In genomic region chr2:38603402-38604265, GRCh38 we compare ENCODE assay signal across 1 cellular context.
TF ChIP-seq lines count a peak whose summit lies in the region.

No MANE protein-coding gene starts in this region.

TF ChIP-seq in K562, 482 proteins besides CTCF, POLR2A, EP300 and RAD21 (continued from another document):
- TF ChIP-seq SRSF7 (optimal IDR thresholded peaks at IDR 0.05; ENCODE audit: low read depth, low read length), result no peak
- peak; percentile 87 for TF ChIP-seq DACH1 (IDR thresholded peaks at IDR 0.05; ENCODE audit: partially characterized antibody)
- TF ChIP-seq XRCC5 (IDR thresholded peaks at IDR 0.05; ENCODE audit: low read depth, low read length), result peak; percentile 41; the same call in 1 of the 2 replicates
- TF ChIP-seq SIN3B (IDR thresholded peaks at IDR 0.05; ENCODE audit: low read depth), result no peak
- TF ChIP-seq, protein P1, sequence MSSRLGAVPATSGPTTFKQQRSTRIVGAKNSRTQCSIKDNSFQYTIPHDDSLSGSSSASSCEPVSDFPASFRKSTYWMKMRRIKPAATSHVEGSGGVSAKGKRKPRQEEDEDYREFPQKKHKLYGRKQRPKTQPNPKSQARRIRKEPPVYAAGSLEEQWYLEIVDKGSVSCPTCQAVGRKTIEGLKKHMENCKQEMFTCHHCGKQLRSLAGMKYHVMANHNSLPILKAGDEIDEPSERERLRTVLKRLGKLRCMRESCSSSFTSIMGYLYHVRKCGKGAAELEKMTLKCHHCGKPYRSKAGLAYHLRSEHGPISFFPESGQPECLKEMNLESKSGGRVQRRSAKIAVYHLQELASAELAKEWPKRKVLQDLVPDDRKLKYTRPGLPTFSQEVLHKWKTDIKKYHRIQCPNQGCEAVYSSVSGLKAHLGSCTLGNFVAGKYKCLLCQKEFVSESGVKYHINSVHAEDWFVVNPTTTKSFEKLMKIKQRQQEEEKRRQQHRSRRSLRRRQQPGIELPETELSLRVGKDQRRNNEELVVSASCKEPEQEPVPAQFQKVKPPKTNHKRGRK (tag; IDR thresholded peaks at IDR 0.05), result no peak
- TF ChIP-seq MCM7 (IDR thresholded peaks at IDR 0.05), result no peak
- TF ChIP-seq RBM17 (IDR thresholded peaks at IDR 0.05; ENCODE audit: borderline replicate concordance, low read depth, low read length), result no peak
- TF ChIP-seq, protein P2, sequence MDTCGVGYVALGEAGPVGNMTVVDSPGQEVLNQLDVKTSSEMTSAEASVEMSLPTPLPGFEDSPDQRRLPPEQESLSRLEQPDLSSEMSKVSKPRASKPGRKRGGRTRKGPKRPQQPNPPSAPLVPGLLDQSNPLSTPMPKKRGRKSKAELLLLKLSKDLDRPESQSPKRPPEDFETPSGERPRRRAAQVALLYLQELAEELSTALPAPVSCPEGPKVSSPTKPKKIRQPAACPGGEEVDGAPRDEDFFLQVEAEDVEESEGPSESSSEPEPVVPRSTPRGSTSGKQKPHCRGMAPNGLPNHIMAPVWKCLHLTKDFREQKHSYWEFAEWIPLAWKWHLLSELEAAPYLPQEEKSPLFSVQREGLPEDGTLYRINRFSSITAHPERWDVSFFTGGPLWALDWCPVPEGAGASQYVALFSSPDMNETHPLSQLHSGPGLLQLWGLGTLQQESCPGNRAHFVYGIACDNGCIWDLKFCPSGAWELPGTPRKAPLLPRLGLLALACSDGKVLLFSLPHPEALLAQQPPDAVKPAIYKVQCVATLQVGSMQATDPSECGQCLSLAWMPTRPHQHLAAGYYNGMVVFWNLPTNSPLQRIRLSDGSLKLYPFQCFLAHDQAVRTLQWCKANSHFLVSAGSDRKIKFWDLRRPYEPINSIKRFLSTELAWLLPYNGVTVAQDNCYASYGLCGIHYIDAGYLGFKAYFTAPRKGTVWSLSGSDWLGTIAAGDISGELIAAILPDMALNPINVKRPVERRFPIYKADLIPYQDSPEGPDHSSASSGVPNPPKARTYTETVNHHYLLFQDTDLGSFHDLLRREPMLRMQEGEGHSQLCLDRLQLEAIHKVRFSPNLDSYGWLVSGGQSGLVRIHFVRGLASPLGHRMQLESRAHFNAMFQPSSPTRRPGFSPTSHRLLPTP (IDR thresholded peaks at IDR 0.05; ENCODE audit: borderline replicate concordance, extremely low read depth, insufficient read length), result peak; percentile 49
- TF ChIP-seq, protein P3, sequence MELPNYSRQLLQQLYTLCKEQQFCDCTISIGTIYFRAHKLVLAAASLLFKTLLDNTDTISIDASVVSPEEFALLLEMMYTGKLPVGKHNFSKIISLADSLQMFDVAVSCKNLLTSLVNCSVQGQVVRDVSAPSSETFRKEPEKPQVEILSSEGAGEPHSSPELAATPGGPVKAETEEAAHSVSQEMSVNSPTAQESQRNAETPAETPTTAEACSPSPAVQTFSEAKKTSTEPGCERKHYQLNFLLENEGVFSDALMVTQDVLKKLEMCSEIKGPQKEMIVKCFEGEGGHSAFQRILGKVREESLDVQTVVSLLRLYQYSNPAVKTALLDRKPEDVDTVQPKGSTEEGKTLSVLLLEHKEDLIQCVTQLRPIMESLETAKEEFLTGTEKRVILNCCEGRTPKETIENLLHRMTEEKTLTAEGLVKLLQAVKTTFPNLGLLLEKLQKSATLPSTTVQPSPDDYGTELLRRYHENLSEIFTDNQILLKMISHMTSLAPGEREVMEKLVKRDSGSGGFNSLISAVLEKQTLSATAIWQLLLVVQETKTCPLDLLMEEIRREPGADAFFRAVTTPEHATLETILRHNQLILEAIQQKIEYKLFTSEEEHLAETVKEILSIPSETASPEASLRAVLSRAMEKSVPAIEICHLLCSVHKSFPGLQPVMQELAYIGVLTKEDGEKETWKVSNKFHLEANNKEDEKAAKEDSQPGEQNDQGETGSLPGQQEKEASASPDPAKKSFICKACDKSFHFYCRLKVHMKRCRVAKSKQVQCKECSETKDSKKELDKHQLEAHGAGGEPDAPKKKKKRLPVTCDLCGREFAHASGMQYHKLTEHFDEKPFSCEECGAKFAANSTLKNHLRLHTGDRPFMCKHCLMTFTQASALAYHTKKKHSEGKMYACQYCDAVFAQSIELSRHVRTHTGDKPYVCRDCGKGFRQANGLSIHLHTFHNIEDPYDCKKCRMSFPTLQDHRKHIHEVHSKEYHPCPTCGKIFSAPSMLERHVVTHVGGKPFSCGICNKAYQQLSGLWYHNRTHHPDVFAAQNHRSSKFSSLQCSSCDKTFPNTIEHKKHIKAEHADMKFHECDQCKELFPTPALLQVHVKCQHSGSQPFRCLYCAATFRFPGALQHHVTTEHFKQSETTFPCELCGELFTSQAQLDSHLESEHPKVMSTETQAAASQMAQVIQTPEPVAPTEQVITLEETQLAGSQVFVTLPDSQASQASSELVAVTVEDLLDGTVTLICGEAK (IDR thresholded peaks at IDR 0.05), result no peak
- TF ChIP-seq, protein P3 (CRISPR knock-in tag; IDR thresholded peaks at IDR 0.05), result no peak
- TF ChIP-seq ZNF436 (CRISPR knock-in tag; IDR thresholded peaks at IDR 0.05), result no peak
- TF ChIP-seq ZNF444 (CRISPR knock-in tag; IDR thresholded peaks at IDR 0.05), result no peak
- TF ChIP-seq CSDE1 (IDR thresholded peaks at IDR 0.05), result no peak
- TF ChIP-seq, protein P4, sequence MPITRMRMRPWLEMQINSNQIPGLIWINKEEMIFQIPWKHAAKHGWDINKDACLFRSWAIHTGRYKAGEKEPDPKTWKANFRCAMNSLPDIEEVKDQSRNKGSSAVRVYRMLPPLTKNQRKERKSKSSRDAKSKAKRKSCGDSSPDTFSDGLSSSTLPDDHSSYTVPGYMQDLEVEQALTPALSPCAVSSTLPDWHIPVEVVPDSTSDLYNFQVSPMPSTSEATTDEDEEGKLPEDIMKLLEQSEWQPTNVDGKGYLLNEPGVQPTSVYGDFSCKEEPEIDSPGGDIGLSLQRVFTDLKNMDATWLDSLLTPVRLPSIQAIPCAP (CRISPR knock-in tag; IDR thresholded peaks at IDR 0.05; ENCODE audit: borderline replicate concordance), result no peak
- no peak for TF ChIP-seq SRSF9 (IDR thresholded peaks at IDR 0.05; ENCODE audit: borderline replicate concordance, low read depth, low read length)
- no peak for TF ChIP-seq MXD1 (CRISPR knock-in tag; IDR thresholded peaks at IDR 0.05; ENCODE audit: borderline replicate concordance, poor library complexity, severe bottlenecking)
- no peak for TF ChIP-seq ZNF695 (CRISPR knock-in tag; IDR thresholded peaks at IDR 0.05)
- TF ChIP-seq ZNF699 (CRISPR knock-in tag; IDR thresholded peaks at IDR 0.05; ENCODE audit: insufficient replicate concordance), result no peak
- TF ChIP-seq NBN (IDR thresholded peaks at IDR 0.05; ENCODE audit: low read depth), result no peak; the same call in 1 of the 2 replicates
- no peak for TF ChIP-seq RBM22 (IDR thresholded peaks at IDR 0.05; ENCODE audit: low read depth, low read length, poor library complexity, severe bottlenecking)
- TF ChIP-seq MAFF (IDR thresholded peaks at IDR 0.05; ENCODE audit: low read length), result no peak
- no peak for TF ChIP-seq ZFP1 (CRISPR knock-in tag; IDR thresholded peaks at IDR 0.05)
- TF ChIP-seq SMAD4 (CRISPR knock-in tag; conservative IDR thresholded peaks at IDR 0.05), result 0 out of 2 replicates have a peak, but pooled peaks have one; percentile 8
- no peak for TF ChIP-seq MCM3 (IDR thresholded peaks at IDR 0.05)
- TF ChIP-seq SMARCA5 (IDR thresholded peaks at IDR 0.05), result no peak
- no peak for TF ChIP-seq HOXB6 (CRISPR knock-in tag; IDR thresholded peaks at IDR 0.05; ENCODE audit: borderline replicate concordance)
- no peak for TF ChIP-seq PHTF2 (CRISPR knock-in tag; IDR thresholded peaks at IDR 0.05)
- no peak for TF ChIP-seq TGIF2 (CRISPR knock-in tag; IDR thresholded peaks at IDR 0.05)
- no peak for TF ChIP-seq LCOR (CRISPR knock-in tag; IDR thresholded peaks at IDR 0.05)
- TF ChIP-seq ZKSCAN1 (IDR thresholded peaks at IDR 0.05; ENCODE audit: low read depth, low read length), result no peak
- TF ChIP-seq, protein P5, sequence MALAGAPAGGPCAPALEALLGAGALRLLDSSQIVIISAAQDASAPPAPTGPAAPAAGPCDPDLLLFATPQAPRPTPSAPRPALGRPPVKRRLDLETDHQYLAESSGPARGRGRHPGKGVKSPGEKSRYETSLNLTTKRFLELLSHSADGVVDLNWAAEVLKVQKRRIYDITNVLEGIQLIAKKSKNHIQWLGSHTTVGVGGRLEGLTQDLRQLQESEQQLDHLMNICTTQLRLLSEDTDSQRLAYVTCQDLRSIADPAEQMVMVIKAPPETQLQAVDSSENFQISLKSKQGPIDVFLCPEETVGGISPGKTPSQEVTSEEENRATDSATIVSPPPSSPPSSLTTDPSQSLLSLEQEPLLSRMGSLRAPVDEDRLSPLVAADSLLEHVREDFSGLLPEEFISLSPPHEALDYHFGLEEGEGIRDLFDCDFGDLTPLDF (CRISPR knock-in tag; IDR thresholded peaks at IDR 0.05), result 0 out of 2 replicates have a peak, but pooled peaks have one; percentile 6
- TF ChIP-seq, protein P6, sequence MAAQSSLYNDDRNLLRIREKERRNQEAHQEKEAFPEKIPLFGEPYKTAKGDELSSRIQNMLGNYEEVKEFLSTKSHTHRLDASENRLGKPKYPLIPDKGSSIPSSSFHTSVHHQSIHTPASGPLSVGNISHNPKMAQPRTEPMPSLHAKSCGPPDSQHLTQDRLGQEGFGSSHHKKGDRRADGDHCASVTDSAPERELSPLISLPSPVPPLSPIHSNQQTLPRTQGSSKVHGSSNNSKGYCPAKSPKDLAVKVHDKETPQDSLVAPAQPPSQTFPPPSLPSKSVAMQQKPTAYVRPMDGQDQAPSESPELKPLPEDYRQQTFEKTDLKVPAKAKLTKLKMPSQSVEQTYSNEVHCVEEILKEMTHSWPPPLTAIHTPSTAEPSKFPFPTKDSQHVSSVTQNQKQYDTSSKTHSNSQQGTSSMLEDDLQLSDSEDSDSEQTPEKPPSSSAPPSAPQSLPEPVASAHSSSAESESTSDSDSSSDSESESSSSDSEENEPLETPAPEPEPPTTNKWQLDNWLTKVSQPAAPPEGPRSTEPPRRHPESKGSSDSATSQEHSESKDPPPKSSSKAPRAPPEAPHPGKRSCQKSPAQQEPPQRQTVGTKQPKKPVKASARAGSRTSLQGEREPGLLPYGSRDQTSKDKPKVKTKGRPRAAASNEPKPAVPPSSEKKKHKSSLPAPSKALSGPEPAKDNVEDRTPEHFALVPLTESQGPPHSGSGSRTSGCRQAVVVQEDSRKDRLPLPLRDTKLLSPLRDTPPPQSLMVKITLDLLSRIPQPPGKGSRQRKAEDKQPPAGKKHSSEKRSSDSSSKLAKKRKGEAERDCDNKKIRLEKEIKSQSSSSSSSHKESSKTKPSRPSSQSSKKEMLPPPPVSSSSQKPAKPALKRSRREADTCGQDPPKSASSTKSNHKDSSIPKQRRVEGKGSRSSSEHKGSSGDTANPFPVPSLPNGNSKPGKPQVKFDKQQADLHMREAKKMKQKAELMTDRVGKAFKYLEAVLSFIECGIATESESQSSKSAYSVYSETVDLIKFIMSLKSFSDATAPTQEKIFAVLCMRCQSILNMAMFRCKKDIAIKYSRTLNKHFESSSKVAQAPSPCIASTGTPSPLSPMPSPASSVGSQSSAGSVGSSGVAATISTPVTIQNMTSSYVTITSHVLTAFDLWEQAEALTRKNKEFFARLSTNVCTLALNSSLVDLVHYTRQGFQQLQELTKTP (IDR thresholded peaks at IDR 0.05; ENCODE audit: low read depth in 1 of 2, partially characterized antibody in 2 of 2), result peak; percentile 57 to 61
- TF ChIP-seq, protein P7, sequence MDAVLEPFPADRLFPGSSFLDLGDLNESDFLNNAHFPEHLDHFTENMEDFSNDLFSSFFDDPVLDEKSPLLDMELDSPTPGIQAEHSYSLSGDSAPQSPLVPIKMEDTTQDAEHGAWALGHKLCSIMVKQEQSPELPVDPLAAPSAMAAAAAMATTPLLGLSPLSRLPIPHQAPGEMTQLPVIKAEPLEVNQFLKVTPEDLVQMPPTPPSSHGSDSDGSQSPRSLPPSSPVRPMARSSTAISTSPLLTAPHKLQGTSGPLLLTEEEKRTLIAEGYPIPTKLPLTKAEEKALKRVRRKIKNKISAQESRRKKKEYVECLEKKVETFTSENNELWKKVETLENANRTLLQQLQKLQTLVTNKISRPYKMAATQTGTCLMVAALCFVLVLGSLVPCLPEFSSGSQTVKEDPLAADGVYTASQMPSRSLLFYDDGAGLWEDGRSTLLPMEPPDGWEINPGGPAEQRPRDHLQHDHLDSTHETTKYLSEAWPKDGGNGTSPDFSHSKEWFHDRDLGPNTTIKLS (IDR thresholded peaks at IDR 0.05; ENCODE audit: borderline replicate concordance, low read depth), result no peak; the same call in 1 of the 2 replicates
- no peak for TF ChIP-seq RFX5 (IDR thresholded peaks at IDR 0.05; ENCODE audit: low read depth, low read length)
- no peak for TF ChIP-seq JUNB (CRISPR knock-in tag; conservative IDR thresholded peaks at IDR 0.05)
- TF ChIP-seq FOSL1 (tag; conservative IDR thresholded peaks at IDR 0.05), result peak; percentile 41; the same call in 1 of the 2 replicates
- TF ChIP-seq FOXP1 (CRISPR knock-in tag; IDR thresholded peaks at IDR 0.05), result peak; percentile 77
- TF ChIP-seq ZNF583 (CRISPR knock-in tag; IDR thresholded peaks at IDR 0.05), result no peak
- no peak for TF ChIP-seq NR3C1 (CRISPR knock-in tag; IDR thresholded peaks at IDR 0.05)
- TF ChIP-seq MTF1 (CRISPR knock-in tag; IDR thresholded peaks at IDR 0.05; ENCODE audit: borderline replicate concordance), result no peak
